In the genomic region with DNA sequence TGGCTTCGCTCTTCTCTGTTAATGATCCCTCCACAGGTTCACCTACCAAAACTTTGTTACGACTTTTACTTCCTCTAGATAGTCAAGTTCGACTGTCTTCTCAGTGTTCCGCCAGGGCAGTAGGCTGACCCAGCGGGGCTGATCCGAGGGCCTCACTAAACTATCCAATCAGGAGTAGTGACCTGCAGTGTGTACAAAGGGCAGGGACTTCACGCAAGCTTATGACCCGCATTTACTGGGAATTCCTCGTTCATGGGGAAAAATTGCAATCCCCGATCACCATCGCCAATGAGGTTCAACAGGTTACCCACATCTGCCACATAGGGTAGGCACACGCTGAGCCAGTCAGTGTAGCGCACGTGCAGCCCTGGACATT, we compare ENCODE assay signal across 33 cellular contexts.
"Had no signal": no experiment of that assay in that cellular context is flagged by ENCODE, and none has a peak within 500 bp of the region (broad histone marks: within the 10 kb centered on the region; RNA-seq: fewer than 3 reads in every experiment).

No MANE protein-coding gene starts in this region.

- H3K4me3 ChIP-seq: ascending aorta, esophagus squamous epithelium had no signal

- ATAC-seq: activated CD4-positive, alpha-beta T cell treated with anti-CD3 and anti-CD28 coated beads for 36 hours; activated naive CD4-positive, alpha-beta T cell treated with anti-CD3 and anti-CD28 coated beads, Interleukin-2, amount 50 U/mL, for 72 hours; activated T-cell treated with anti-CD3 and anti-CD28 coated beads, Interleukin-2, amount 50 U/mL, for 72 hours; T-helper 17 cell had no signal

- H3K27me3 ChIP-seq: ascending aorta, brain microvascular endothelial cell had no signal

- H3K36me3 Mint-ChIP-seq: activated naive CD8-positive, alpha-beta T cell treated with anti-CD3 and anti-CD28 coated beads, Interleukin-2, amount 10 ng/mL, durations not matched to agents 7 days and 5 days had no signal

- H3K27me3 Mint-ChIP-seq: activated CD4-positive, alpha-beta memory T cell treated with anti-CD3 and anti-CD28 coated beads, Interleukin-2, amount 10 ng/mL, durations not matched to agents 7 days and 5 days; activated CD4-positive, alpha-beta T cell treated with anti-CD3 and anti-CD28 coated beads, Interleukin-2, amount 10 ng/mL, durations not matched to agents 7 days and 5 days; T-helper 17 cell had no signal

- H3K36me3 ChIP-seq: ascending aorta, brain microvascular endothelial cell, esophagus squamous epithelium had no signal

- H3K27ac Mint-ChIP-seq: activated CD4-positive, alpha-beta memory T cell treated with anti-CD3 and anti-CD28 coated beads, Interleukin-2, amount 10 ng/mL, durations not matched to agents 7 days and 5 days; activated CD4-positive, alpha-beta T cell treated with anti-CD3 and anti-CD28 coated beads for 36 hours; activated CD4-positive, alpha-beta T cell treated with anti-CD3 and anti-CD28 coated beads, Interleukin-2, amount 10 ng/mL, durations not matched to agents 7 days and 5 days; activated naive CD4-positive, alpha-beta T cell treated with anti-CD3 and anti-CD28 coated beads, Interleukin-2, amount 50 U/mL, for 72 hours; activated naive CD8-positive, alpha-beta T cell treated with anti-CD3 and anti-CD28 coated beads, Interleukin-2, amount 10 ng/mL, durations not matched to agents 7 days and 5 days; activated T-cell treated with anti-CD3 and anti-CD28 coated beads, Interleukin-2, amount 50 U/mL, for 24 hours; activated T-cell treated with anti-CD3 and anti-CD28 coated beads, Interleukin-2, amount 50 U/mL, for 72 hours; T-helper 17 cell; T-helper 2 cell treated with Interferon-gamma antibody and Interleukin-4, amounts not matched to agents 5 μg/mL and 100 μg/mL, for 36 hours had no signal

- H3K27ac ChIP-seq: ascending aorta, brain microvascular endothelial cell, epithelial cell of prostate, esophagus squamous epithelium had no signal

- DNase-seq: activated CD4-positive, alpha-beta memory T cell treated with anti-CD3 and anti-CD28 coated beads, Interleukin-2, amount 10 ng/mL, durations not matched to agents 7 days and 5 days; activated CD4-positive, alpha-beta T cell treated with anti-CD3 and anti-CD28 coated beads for 36 hours; activated CD4-positive, alpha-beta T cell treated with anti-CD3 and anti-CD28 coated beads, Interleukin-2, amount 10 ng/mL, durations not matched to agents 7 days and 5 days; activated CD4-positive, alpha-beta T cell treated with anti-CD3 and anti-CD28 coated beads, Interleukin-2, amount 50 U/mL, for 4 hours; activated CD4-positive, CD25-positive, alpha-beta regulatory T cell; activated CD4-positive, CD25-positive, alpha-beta regulatory T cell treated with anti-CD3 and anti-CD28 coated beads, Interleukin-2, amount 50 U/mL, for 72 hours; activated CD8-positive, alpha-beta memory T cell treated with anti-CD3 and anti-CD28 coated beads, Interleukin-2, amount 50 U/mL, for 48 hours; activated gamma-delta T cell; activated naive CD4-positive, alpha-beta T cell; activated naive CD4-positive, alpha-beta T cell treated with anti-CD3 and anti-CD28 coated beads, Interleukin-2, amount 10 ng/mL, durations not matched to agents 7 days and 5 days; activated naive CD8-positive, alpha-beta T cell treated with anti-CD3 and anti-CD28 coated beads, Interleukin-2, amount 10 ng/mL, durations not matched to agents 7 days and 5 days; activated T-cell treated with anti-CD3 and anti-CD28 coated beads for 4 hours; activated T-cell treated with anti-CD3 and anti-CD28 coated beads, Interleukin-2, amount 50 U/mL, for 24 hours; activated T-cell treated with anti-CD3 and anti-CD28 coated beads, Interleukin-2, amount 50 U/mL, for 72 hours; brain microvascular endothelial cell; cortex of kidney; dermis blood vessel endothelial cell; effector CD4-positive, alpha-beta T cell; esophagus squamous epithelium; foreskin fibroblast; head of caudate nucleus; T-helper 1 cell; T-helper 17 cell; T1000 had no signal

- H3K4me3 Mint-ChIP-seq: activated CD4-positive, alpha-beta memory T cell treated with anti-CD3 and anti-CD28 coated beads, Interleukin-2, amount 10 ng/mL, durations not matched to agents 7 days and 5 days; activated CD4-positive, alpha-beta T cell treated with anti-CD3 and anti-CD28 coated beads for 36 hours; activated CD4-positive, alpha-beta T cell treated with anti-CD3 and anti-CD28 coated beads, Interleukin-2, amount 10 ng/mL, durations not matched to agents 7 days and 5 days; activated naive CD4-positive, alpha-beta T cell treated with anti-CD3 and anti-CD28 coated beads, Interleukin-2, amount 10 ng/mL, durations not matched to agents 7 days and 5 days; activated naive CD8-positive, alpha-beta T cell treated with anti-CD3 and anti-CD28 coated beads, Interleukin-2, amount 10 ng/mL, durations not matched to agents 7 days and 5 days; activated T-cell treated with anti-CD3 and anti-CD28 coated beads, Interleukin-2, amount 50 U/mL, for 24 hours; activated T-cell treated with anti-CD3 and anti-CD28 coated beads, Interleukin-2, amount 50 U/mL, for 72 hours; T-helper 2 cell treated with Interferon-gamma antibody and Interleukin-4, amounts not matched to agents 5 μg/mL and 100 μg/mL, for 36 hours had no signal

- FAIRE-seq: bronchial epithelial cell, colon, endometrium, endothelial cell of umbilical vein, frontal cortex had no signal

- H3K4me1 ChIP-seq: ascending aorta had no signal

- H3K4me1 Mint-ChIP-seq: activated CD4-positive, alpha-beta memory T cell treated with anti-CD3 and anti-CD28 coated beads, Interleukin-2, amount 10 ng/mL, durations not matched to agents 7 days and 5 days; activated CD4-positive, alpha-beta T cell treated with anti-CD3 and anti-CD28 coated beads for 36 hours; activated CD4-positive, alpha-beta T cell treated with anti-CD3 and anti-CD28 coated beads, Interleukin-2, amount 10 ng/mL, durations not matched to agents 7 days and 5 days; activated naive CD4-positive, alpha-beta T cell treated with anti-CD3 and anti-CD28 coated beads, Interleukin-2, amount 10 ng/mL, durations not matched to agents 7 days and 5 days; activated naive CD8-positive, alpha-beta T cell treated with anti-CD3 and anti-CD28 coated beads, Interleukin-2, amount 10 ng/mL, durations not matched to agents 7 days and 5 days; T-helper 17 cell had no signal
